Comparison of ENCODE assay signal across 8 cellular contexts in the genomic region with DNA sequence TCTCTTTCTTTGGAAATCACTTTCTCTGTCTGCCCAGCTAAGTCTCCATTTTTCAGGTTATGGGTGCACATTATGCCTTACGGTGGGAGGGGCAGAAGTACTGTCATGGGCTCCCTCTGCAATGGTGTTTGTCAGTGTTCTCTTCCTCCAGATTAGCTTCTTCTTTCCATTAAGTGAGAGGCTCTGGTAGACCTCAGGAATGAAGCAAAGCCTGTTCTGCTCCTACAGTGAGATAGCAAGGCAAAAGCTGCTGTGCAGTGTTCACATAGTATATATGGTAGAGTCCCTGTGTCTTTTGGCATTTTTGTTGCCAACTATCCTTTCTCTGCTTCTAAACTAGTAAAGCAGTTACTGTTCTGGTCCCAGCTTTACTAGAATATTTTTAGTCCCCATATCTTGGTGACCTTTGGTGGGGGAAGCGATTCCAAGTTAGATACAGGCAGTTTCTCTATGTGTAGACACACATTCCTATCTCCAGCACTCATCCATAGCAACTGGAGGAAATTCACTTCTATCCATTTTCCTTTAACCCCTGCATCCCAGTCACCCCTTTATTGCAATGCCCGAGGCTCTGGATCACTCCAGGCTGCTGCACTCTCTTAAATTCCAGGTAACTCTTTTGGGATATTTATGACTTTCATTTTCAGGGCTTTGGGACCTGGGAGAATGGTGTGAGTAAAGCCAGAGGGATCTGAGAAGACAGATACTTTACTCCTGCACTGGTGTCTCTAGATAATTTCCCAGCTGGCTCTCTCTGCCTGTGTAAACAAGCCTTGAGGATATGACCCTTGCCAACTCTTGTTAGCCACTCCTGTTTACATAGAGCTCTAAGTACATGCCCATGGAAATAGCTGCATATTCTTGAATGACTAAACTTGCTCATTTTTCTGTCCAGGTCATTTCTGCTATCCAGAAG.
DNase-seq lines count a peak whose midpoint lies in the region; ATAC-seq and TF ChIP-seq lines count a peak whose summit lies in the region.

No MANE protein-coding gene starts in this region.

- DNase-seq in HPDE6-E6E7 (ENCODE audit: extremely low spot score) (peak; percentile 69), astrocyte of the cerebellum (ENCODE audit: low read depth) (peak; percentile 40), iris pigment epithelial cell (ENCODE audit: low read depth) (peak; percentile 93), smooth muscle cell of the brain vasculature (ENCODE audit: low read depth, low spot score) (peak; percentile 70), MV-4-11 (lab: John Stamatoyannopoulos, UW) (no peak), 8988T (no peak)

- in situ Hi-C loops in astrocyte of the cerebellum (cut with HindIII; ENCODE audit: low sequenced_read_pairs), result no loop called here

- no peak overlapping the region for H3K4me3 ChIP-seq in astrocyte of the cerebellum (ENCODE audit: low read depth, low read length)

- no peak for TF ChIP-seq CTCF in astrocyte of the cerebellum (IDR thresholded peaks at IDR 0.05; ENCODE audit: low read depth, low read length, missing control alignments)

- ATAC-seq in GM18873 (IDR thresholded peaks at IDR 0.05; ENCODE audit: low FRiP score, unreplicated experiment) (no peak), HG02571 (IDR thresholded peaks at IDR 0.05; ENCODE audit: unreplicated experiment) (no peak)

Comparison
In these comparisons a context has a peak if more than half of its experiments do, and no peak if none do; other contexts are left out.
1. DNase-seq: peak in HPDE6-E6E7 (single experiment), astrocyte of the cerebellum (single experiment), iris pigment epithelial cell (single experiment) and smooth muscle cell of the brain vasculature (single experiment); none in MV-4-11 (single experiment) and 8988T (single experiment).